In genomic region chr16:21989141-21989540, GRCh38 we compare ENCODE assay signal across 17 cellular contexts. TPM values are rescaled to one million over a fixed set of nuclear protein-coding genes. Genes with fewer than 3 reads are reported as not detected.
"Had no signal": no experiment of that assay in that cellular context is flagged by ENCODE, and none has a peak within 500 bp of the region (broad histone marks: within the 10 kb centered on the region; RNA-seq: fewer than 3 reads in every experiment).

No MANE protein-coding gene starts in this region.

- ATAC-seq: left cardiac atrium; naive thymus-derived CD4-positive, alpha-beta T cell; T-helper 17 cell had no signal

- H3K9me3 Mint-ChIP-seq: activated B cell treated with CpG ODN at 0.5 μM for 24 hours; activated CD4-positive, alpha-beta T cell treated with anti-CD3 and anti-CD28 coated beads, Interleukin-2, amount 10 ng/mL, durations not matched to agents 24 days and 14 days; activated naive CD4-positive, alpha-beta T cell treated with anti-CD3 and anti-CD28 coated beads, Interleukin-2, amount 10 ng/mL, durations not matched to agents 7 days and 5 days; activated T-helper 2 cell treated with anti-CD3 and anti-CD28 coated beads, Interferon-gamma antibody, Interleukin-2, Interleukin-4, amounts not matched to agents 10 μg/mL and 5 μg/mL and 100 μg/mL, durations not matched to agents 14 hours and 24 hours and 36 hours; naive thymus-derived CD4-positive, alpha-beta T cell had no signal

- H3K27me3 Mint-ChIP-seq: activated B cell treated with CpG ODN at 0.5 μM for 24 hours; activated CD4-positive, alpha-beta T cell treated with anti-CD3 and anti-CD28 coated beads, Interleukin-2, amount 10 ng/mL, durations not matched to agents 24 days and 14 days; activated naive CD4-positive, alpha-beta T cell treated with anti-CD3 and anti-CD28 coated beads, Interleukin-2, amount 10 ng/mL, durations not matched to agents 7 days and 5 days; naive thymus-derived CD4-positive, alpha-beta T cell; T-helper 17 cell had no signal

- H3K9me3 ChIP-seq: colonic mucosa, right atrium auricular region had no signal

- H3K4me3 Mint-ChIP-seq: activated B cell treated with CpG ODN at 0.5 μM for 24 hours; activated CD4-positive, alpha-beta T cell treated with anti-CD3 and anti-CD28 coated beads, Interleukin-2, amount 10 ng/mL, durations not matched to agents 24 days and 14 days; activated naive CD4-positive, alpha-beta T cell treated with anti-CD3 and anti-CD28 coated beads, Interleukin-2, amount 10 ng/mL, durations not matched to agents 7 days and 5 days; naive thymus-derived CD4-positive, alpha-beta T cell; T-helper 17 cell had no signal

- H3K27me3 ChIP-seq: colonic mucosa, right atrium auricular region had no signal

- H3K4me1 Mint-ChIP-seq: activated B cell treated with CpG ODN at 0.5 μM for 24 hours had no signal

- H3K4me3 ChIP-seq: colonic mucosa, lung, right atrium auricular region had no signal

- DNase-seq: activated B cell treated with CpG ODN at 0.5 μM for 24 hours; activated CD4-positive, alpha-beta T cell treated with anti-CD3 and anti-CD28 coated beads, Interleukin-2, amount 10 ng/mL, durations not matched to agents 24 days and 14 days; activated naive CD4-positive, alpha-beta T cell treated with anti-CD3 and anti-CD28 coated beads, Interleukin-2, amount 10 ng/mL, durations not matched to agents 7 days and 5 days; activated T-cell treated with anti-CD3 and anti-CD28 coated beads for 4 hours; caudate nucleus; colonic mucosa; hypothalamus; left cardiac atrium; naive thymus-derived CD4-positive, alpha-beta T cell; small intestine; T-helper 17 cell had no signal

- H3K4me1 ChIP-seq: colonic mucosa had no signal

- H3K36me3 ChIP-seq: right atrium auricular region had no signal

- H3K27ac ChIP-seq: colonic mucosa, right atrium auricular region had no signal

- H3K27ac Mint-ChIP-seq: activated B cell treated with CpG ODN at 0.5 μM for 24 hours; activated CD4-positive, alpha-beta T cell treated with anti-CD3 and anti-CD28 coated beads, Interleukin-2, amount 10 ng/mL, durations not matched to agents 24 days and 14 days; activated naive CD4-positive, alpha-beta T cell treated with anti-CD3 and anti-CD28 coated beads, Interleukin-2, amount 10 ng/mL, durations not matched to agents 7 days and 5 days; activated T-helper 2 cell treated with anti-CD3 and anti-CD28 coated beads, Interferon-gamma antibody, Interleukin-2, Interleukin-4, amounts not matched to agents 10 μg/mL and 5 μg/mL and 100 μg/mL, durations not matched to agents 14 hours and 24 hours and 36 hours; naive thymus-derived CD4-positive, alpha-beta T cell; T-helper 17 cell had no signal

RNA-seq across cellular contexts. Expression of gene PDZD9, which starts 11.8 kb away (rescaled TPM):
- total RNA-seq: activated B cell treated with CpG ODN at 0.5 μM for 24 hours; activated CD4-positive, alpha-beta T cell treated with anti-CD3 and anti-CD28 coated beads, Interleukin-2, amount 10 ng/mL, durations not matched to agents 24 days and 14 days; activated CD8-positive, alpha-beta memory T cell treated with anti-CD3 and anti-CD28 coated beads for 36 hours; activated T-helper 2 cell treated with anti-CD3 and anti-CD28 coated beads, Interferon-gamma antibody, Interleukin-2, Interleukin-4, amounts not matched to agents 10 μg/mL and 5 μg/mL and 100 μg/mL, durations not matched to agents 14 hours and 24 hours and 36 hours; colonic mucosa; endothelial cell of umbilical vein; left cardiac atrium; lung; naive thymus-derived CD4-positive, alpha-beta T cell; right atrium auricular region; T-helper 17 cell had no signal
- polyA plus RNA-seq: endothelial cell of umbilical vein, lung, small intestine, thymus had no signal
